In the genomic region with DNA sequence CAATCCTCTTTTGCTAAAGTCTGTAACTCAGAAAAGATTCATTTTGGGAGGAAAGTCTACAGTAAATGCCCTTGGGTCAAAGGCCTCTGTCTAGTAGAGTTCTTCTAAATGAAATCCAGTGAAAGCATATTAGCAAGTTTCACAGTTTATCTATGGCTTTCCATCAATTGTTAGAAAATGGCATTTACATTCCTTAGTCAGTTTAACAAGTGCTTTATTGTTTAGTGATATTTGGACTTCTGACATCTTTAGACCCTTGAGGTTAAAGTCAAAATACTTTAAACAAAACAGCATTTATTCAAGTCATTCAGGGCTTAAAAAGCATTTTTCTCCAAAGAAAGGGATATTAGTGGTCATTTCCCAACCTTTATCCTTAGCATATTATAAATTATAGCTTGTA, we compare ENCODE assay signal across 24 cellular contexts.
"Had no signal": no experiment of that assay in that cellular context is flagged by ENCODE, and none has a peak within 500 bp of the region (broad histone marks: within the 10 kb centered on the region; RNA-seq: fewer than 3 reads in every experiment).

No MANE protein-coding gene starts in this region.

- H3K4me3 Mint-ChIP-seq: activated CD4-positive, alpha-beta T cell treated with anti-CD3 and anti-CD28 coated beads, Interleukin-2, amount 10 ng/mL, durations not matched to agents 24 days and 14 days; activated CD8-positive, alpha-beta memory T cell treated with anti-CD3 and anti-CD28 coated beads, Interleukin-2, amount 10 ng/mL, durations not matched to agents 7 days and 5 days; activated naive CD4-positive, alpha-beta T cell treated with anti-CD3 and anti-CD28 coated beads, Interleukin-2, amount 50 U/mL, for 24 hours; activated T-cell treated with anti-CD3 and anti-CD28 coated beads, Interleukin-2, amount 50 U/mL, for 24 hours; activated T-helper 1 cell treated with anti-CD3 and anti-CD28 coated beads, Interleukin-12 subunit alpha, Interleukin-12 subunit beta, Interleukin-2, Interleukin-4 antibody, amounts not matched to agents 30 ng/mL and 10 ng/mL and 1 ng/mL, durations not matched to agents 14 hours and 24 hours and 36 hours; T-helper 1 cell treated with Interleukin-12 subunit alpha and Interleukin-12 subunit beta and Interleukin-4 antibody, amounts not matched to agents 30 μg/mL and 1 μg/mL, for 36 hours; WTC11 had no signal

- ATAC-seq: activated CD8-positive, alpha-beta memory T cell treated with anti-CD3 and anti-CD28 coated beads, Interleukin-2, amount 10 ng/mL, durations not matched to agents 7 days and 5 days; Right ventricle myocardium inferior; WTC11 had no signal

- H3K27ac Mint-ChIP-seq: activated CD4-positive, alpha-beta T cell treated with anti-CD3 and anti-CD28 coated beads, Interleukin-2, amount 10 ng/mL, durations not matched to agents 24 days and 14 days; activated CD8-positive, alpha-beta memory T cell treated with anti-CD3 and anti-CD28 coated beads, Interleukin-2, amount 10 ng/mL, durations not matched to agents 7 days and 5 days; activated naive CD4-positive, alpha-beta T cell treated with anti-CD3 and anti-CD28 coated beads, Interleukin-2, amount 50 U/mL, for 24 hours; activated T-cell treated with anti-CD3 and anti-CD28 coated beads, Interleukin-2, amount 50 U/mL, for 24 hours; activated T-helper 1 cell treated with anti-CD3 and anti-CD28 coated beads, Interleukin-12 subunit alpha, Interleukin-12 subunit beta, Interleukin-2, Interleukin-4 antibody, amounts not matched to agents 30 ng/mL and 10 ng/mL and 1 ng/mL, durations not matched to agents 14 hours and 24 hours and 36 hours; T-helper 1 cell treated with Interleukin-12 subunit alpha and Interleukin-12 subunit beta and Interleukin-4 antibody, amounts not matched to agents 30 μg/mL and 1 μg/mL, for 36 hours; WTC11 had no signal

- H3K4me1 Mint-ChIP-seq: activated CD8-positive, alpha-beta memory T cell treated with anti-CD3 and anti-CD28 coated beads, Interleukin-2, amount 10 ng/mL, durations not matched to agents 7 days and 5 days; WTC11 had no signal

- H3K36me3 Mint-ChIP-seq: activated CD8-positive, alpha-beta memory T cell treated with anti-CD3 and anti-CD28 coated beads, Interleukin-2, amount 10 ng/mL, durations not matched to agents 7 days and 5 days; activated naive CD4-positive, alpha-beta T cell treated with anti-CD3 and anti-CD28 coated beads, Interleukin-2, amount 50 U/mL, for 24 hours; WTC11 had no signal

- H3K27me3 Mint-ChIP-seq: activated CD4-positive, alpha-beta T cell treated with anti-CD3 and anti-CD28 coated beads, Interleukin-2, amount 10 ng/mL, durations not matched to agents 24 days and 14 days had no signal

- FAIRE-seq: bronchial epithelial cell had no signal

- DNase-seq: activated CD4-positive, alpha-beta T cell treated with anti-CD3 and anti-CD28 coated beads, Interleukin-2, amount 10 ng/mL, durations not matched to agents 24 days and 14 days; activated CD4-positive, alpha-beta T cell treated with anti-CD3 and anti-CD28 coated beads, Interleukin-2, amount 50 U/mL, for 48 hours; activated CD4-positive, CD25-positive, alpha-beta regulatory T cell treated with anti-CD3 and anti-CD28 coated beads, Interleukin-2, amount 50 U/mL, for 72 hours; activated CD8-positive, alpha-beta memory T cell treated with anti-CD3 and anti-CD28 coated beads, Interleukin-2, amount 10 ng/mL, durations not matched to agents 7 days and 5 days; activated effector memory CD4-positive, alpha-beta T cell treated with Interleukin-2 at 50 U/mL for 16 hours; activated naive CD4-positive, alpha-beta T cell; activated T-cell treated with anti-CD3 and anti-CD28 coated beads, Interleukin-2, amount 50 U/mL, for 24 hours; aorta; central memory CD4-positive, alpha-beta T cell; KG1; NCI-H1048; NCI-H146; NCI-H187 treated with DMSO at 0.1 percent for 48 hours; NCI-H2081 treated with DMSO at 0.1 percent for 48 hours; NCI-H446; NCI-H524; RPMI8226; T-helper 9 cell had no signal
